ENCODE assay signal across 1 cellular context in genomic region chrX:130902783-130903613, GRCh38.
TF ChIP-seq lines count a peak whose summit lies in the region.

A gene with protein sequence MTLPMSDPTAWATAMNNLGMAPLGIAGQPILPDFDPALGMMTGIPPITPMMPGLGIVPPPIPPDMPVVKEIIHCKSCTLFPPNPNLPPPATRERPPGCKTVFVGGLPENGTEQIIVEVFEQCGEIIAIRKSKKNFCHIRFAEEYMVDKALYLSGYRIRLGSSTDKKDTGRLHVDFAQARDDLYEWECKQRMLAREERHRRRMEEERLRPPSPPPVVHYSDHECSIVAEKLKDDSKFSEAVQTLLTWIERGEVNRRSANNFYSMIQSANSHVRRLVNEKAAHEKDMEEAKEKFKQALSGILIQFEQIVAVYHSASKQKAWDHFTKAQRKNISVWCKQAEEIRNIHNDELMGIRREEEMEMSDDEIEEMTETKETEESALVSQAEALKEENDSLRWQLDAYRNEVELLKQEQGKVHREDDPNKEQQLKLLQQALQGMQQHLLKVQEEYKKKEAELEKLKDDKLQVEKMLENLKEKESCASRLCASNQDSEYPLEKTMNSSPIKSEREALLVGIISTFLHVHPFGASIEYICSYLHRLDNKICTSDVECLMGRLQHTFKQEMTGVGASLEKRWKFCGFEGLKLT (minus strand): TSS chrX:130903209. CDS start chrX:130703216, 199,993 bp downstream.

TF ChIP-seq in HepG2, 621 proteins besides CTCF, POLR2A, EP300 and RAD21 (continued from another document and continues in another):
- TF ChIP-seq, protein P1, sequence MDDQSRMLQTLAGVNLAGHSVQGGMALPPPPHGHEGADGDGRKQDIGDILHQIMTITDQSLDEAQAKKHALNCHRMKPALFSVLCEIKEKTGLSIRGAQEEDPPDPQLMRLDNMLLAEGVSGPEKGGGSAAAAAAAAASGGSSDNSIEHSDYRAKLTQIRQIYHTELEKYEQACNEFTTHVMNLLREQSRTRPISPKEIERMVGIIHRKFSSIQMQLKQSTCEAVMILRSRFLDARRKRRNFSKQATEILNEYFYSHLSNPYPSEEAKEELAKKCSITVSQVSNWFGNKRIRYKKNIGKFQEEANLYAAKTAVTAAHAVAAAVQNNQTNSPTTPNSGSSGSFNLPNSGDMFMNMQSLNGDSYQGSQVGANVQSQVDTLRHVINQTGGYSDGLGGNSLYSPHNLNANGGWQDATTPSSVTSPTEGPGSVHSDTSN (CRISPR knock-in tag; IDR thresholded peaks at IDR 0.05; ENCODE audit: borderline replicate concordance), result no peak
- TF ChIP-seq REST (IDR thresholded peaks at IDR 0.05; ENCODE audit: borderline replicate concordance in 1 of 2, low read depth in 1 of 2, low read length in 2 of 2) (no peak), CERS6 (CRISPR knock-in tag; IDR thresholded peaks at IDR 0.05) (no peak), AGO2 (optimal IDR thresholded peaks at IDR 0.05; ENCODE audit: low read depth, low read length) (peak; percentile 28), ZBTB3 (CRISPR knock-in tag; IDR thresholded peaks at IDR 0.05; ENCODE audit: borderline replicate concordance, low read depth) (no peak), RXRB (CRISPR knock-in tag; IDR thresholded peaks at IDR 0.05; ENCODE audit: borderline replicate concordance) (no peak; the same call in 1 of the 2 replicates), ZNF720 (CRISPR knock-in tag; IDR thresholded peaks at IDR 0.05) (no peak), NONO (IDR thresholded peaks at IDR 0.05) (no peak), NONO (CRISPR knock-in tag; conservative IDR thresholded peaks at IDR 0.05) (no peak), U2AF1 (optimal IDR thresholded peaks at IDR 0.05; ENCODE audit: low read depth, low read length) (no peak), RFXANK (CRISPR knock-in tag; IDR thresholded peaks at IDR 0.05) (no peak), KLF6 (CRISPR knock-in tag; IDR thresholded peaks at IDR 0.05) (no peak), EHMT2 (IDR thresholded peaks at IDR 0.05; ENCODE audit: borderline replicate concordance, low read depth, low read length) (no peak), MTA3 (CRISPR knock-in tag; IDR thresholded peaks at IDR 0.05) (no peak), PITX1 (CRISPR knock-in tag; IDR thresholded peaks at IDR 0.05) (no peak), TOPORS (CRISPR knock-in tag; IDR thresholded peaks at IDR 0.05) (no peak), MTA1 (CRISPR knock-in tag; IDR thresholded peaks at IDR 0.05; ENCODE audit: borderline replicate concordance) (no peak), BORCS8-MEF2B (CRISPR knock-in tag; IDR thresholded peaks at IDR 0.05) (0 out of 2 replicates have a peak, but pooled peaks have one; percentile 24), ZNF326 (CRISPR knock-in tag; IDR thresholded peaks at IDR 0.05; ENCODE audit: borderline replicate concordance) (no peak), NAIF1 (CRISPR knock-in tag; IDR thresholded peaks at IDR 0.05; ENCODE audit: borderline replicate concordance) (no peak), MEF2D (CRISPR knock-in tag; IDR thresholded peaks at IDR 0.05) (peak; percentile 30; the same call in 1 of the 2 replicates), HMGA1 (CRISPR knock-in tag; conservative IDR thresholded peaks at IDR 0.05) (no peak), ZNF598 (CRISPR knock-in tag; IDR thresholded peaks at IDR 0.05; ENCODE audit: borderline replicate concordance) (no peak), ZNF607 (CRISPR knock-in tag; IDR thresholded peaks at IDR 0.05; ENCODE audit: borderline replicate concordance) (no peak), ZNF878 (CRISPR knock-in tag; IDR thresholded peaks at IDR 0.05) (no peak), ZNF383 (CRISPR knock-in tag; IDR thresholded peaks at IDR 0.05; ENCODE audit: borderline replicate concordance) (no peak), HOXA5 (CRISPR knock-in tag; IDR thresholded peaks at IDR 0.05) (peak; percentile 23; the same call in 1 of the 2 replicates), ASH2L (IDR thresholded peaks at IDR 0.05; ENCODE audit: insufficient read length, low read depth, low read length) (peak; percentile 60), U2AF2 (IDR thresholded peaks at IDR 0.05; ENCODE audit: low read depth, low read length) (no peak), TAF1 (CRISPR knock-in tag; IDR thresholded peaks at IDR 0.05) (peak; percentile 60; the same call in 1 of the 2 replicates), YEATS4 (CRISPR knock-in tag; IDR thresholded peaks at IDR 0.05; ENCODE audit: borderline replicate concordance) (peak; percentile 69), ZNF883 (CRISPR knock-in tag; IDR thresholded peaks at IDR 0.05; ENCODE audit: not compliant biosample characterization) (peak; percentile 28), DMAP1 (CRISPR knock-in tag; IDR thresholded peaks at IDR 0.05) (peak; percentile 60; the same call in 1 of the 2 replicates), XRCC5 (optimal IDR thresholded peaks at IDR 0.05; ENCODE audit: low read length) (no peak), BHLHE40 (IDR thresholded peaks at IDR 0.05; ENCODE audit: low read length) (no peak), GZF1 (CRISPR knock-in tag; IDR thresholded peaks at IDR 0.05) (no peak), HOXA3 (CRISPR knock-in tag; IDR thresholded peaks at IDR 0.05) (peak; percentile 49; the same call in 1 of the 2 replicates), DNMT3B (CRISPR knock-in tag; conservative IDR thresholded peaks at IDR 0.05) (0 out of 2 replicates have a peak, but pooled peaks have one; percentile 31), ZNF30 (CRISPR knock-in tag; IDR thresholded peaks at IDR 0.05) (no peak)
- TF ChIP-seq, protein P2, sequence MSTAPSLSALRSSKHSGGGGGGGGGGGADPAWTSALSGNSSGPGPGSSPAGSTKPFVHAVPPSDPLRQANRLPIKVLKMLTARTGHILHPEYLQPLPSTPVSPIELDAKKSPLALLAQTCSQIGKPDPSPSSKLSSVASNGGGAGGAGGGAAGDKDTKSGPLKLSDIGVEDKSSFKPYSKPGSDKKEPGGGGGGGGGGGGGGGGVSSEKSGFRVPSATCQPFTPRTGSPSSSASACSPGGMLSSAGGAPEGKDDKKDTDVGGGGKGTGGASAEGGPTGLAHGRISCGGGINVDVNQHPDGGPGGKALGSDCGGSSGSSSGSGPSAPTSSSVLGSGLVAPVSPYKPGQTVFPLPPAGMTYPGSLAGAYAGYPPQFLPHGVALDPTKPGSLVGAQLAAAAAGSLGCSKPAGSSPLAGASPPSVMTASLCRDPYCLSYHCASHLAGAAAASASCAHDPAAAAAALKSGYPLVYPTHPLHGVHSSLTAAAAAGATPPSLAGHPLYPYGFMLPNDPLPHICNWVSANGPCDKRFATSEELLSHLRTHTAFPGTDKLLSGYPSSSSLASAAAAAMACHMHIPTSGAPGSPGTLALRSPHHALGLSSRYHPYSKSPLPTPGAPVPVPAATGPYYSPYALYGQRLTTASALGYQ (CRISPR knock-in tag; IDR thresholded peaks at IDR 0.05), result no peak
- TF ChIP-seq, protein P3, sequence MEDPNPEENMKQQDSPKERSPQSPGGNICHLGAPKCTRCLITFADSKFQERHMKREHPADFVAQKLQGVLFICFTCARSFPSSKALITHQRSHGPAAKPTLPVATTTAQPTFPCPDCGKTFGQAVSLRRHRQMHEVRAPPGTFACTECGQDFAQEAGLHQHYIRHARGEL (CRISPR knock-in tag; IDR thresholded peaks at IDR 0.05), result no peak
- TF ChIP-seq, protein P4, sequence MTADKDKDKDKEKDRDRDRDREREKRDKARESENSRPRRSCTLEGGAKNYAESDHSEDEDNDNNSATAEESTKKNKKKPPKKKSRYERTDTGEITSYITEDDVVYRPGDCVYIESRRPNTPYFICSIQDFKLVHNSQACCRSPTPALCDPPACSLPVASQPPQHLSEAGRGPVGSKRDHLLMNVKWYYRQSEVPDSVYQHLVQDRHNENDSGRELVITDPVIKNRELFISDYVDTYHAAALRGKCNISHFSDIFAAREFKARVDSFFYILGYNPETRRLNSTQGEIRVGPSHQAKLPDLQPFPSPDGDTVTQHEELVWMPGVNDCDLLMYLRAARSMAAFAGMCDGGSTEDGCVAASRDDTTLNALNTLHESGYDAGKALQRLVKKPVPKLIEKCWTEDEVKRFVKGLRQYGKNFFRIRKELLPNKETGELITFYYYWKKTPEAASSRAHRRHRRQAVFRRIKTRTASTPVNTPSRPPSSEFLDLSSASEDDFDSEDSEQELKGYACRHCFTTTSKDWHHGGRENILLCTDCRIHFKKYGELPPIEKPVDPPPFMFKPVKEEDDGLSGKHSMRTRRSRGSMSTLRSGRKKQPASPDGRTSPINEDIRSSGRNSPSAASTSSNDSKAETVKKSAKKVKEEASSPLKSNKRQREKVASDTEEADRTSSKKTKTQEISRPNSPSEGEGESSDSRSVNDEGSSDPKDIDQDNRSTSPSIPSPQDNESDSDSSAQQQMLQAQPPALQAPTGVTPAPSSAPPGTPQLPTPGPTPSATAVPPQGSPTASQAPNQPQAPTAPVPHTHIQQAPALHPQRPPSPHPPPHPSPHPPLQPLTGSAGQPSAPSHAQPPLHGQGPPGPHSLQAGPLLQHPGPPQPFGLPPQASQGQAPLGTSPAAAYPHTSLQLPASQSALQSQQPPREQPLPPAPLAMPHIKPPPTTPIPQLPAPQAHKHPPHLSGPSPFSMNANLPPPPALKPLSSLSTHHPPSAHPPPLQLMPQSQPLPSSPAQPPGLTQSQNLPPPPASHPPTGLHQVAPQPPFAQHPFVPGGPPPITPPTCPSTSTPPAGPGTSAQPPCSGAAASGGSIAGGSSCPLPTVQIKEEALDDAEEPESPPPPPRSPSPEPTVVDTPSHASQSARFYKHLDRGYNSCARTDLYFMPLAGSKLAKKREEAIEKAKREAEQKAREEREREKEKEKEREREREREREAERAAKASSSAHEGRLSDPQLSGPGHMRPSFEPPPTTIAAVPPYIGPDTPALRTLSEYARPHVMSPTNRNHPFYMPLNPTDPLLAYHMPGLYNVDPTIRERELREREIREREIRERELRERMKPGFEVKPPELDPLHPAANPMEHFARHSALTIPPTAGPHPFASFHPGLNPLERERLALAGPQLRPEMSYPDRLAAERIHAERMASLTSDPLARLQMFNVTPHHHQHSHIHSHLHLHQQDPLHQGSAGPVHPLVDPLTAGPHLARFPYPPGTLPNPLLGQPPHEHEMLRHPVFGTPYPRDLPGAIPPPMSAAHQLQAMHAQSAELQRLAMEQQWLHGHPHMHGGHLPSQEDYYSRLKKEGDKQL (CRISPR knock-in tag; IDR thresholded peaks at IDR 0.05; ENCODE audit: low read depth), result no peak
- TF ChIP-seq, protein P5, sequence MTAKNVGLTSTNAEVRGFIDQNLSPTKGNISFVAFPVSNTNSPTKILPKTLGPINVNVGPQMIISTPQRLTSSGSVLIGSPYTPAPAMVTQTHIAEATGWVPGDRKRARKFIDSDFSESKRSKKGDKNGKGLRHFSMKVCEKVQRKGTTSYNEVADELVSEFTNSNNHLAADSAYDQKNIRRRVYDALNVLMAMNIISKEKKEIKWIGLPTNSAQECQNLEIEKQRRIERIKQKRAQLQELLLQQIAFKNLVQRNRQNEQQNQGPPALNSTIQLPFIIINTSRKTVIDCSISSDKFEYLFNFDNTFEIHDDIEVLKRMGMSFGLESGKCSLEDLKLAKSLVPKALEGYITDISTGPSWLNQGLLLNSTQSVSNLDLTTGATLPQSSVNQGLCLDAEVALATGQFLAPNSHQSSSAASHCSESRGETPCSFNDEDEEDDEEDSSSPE (CRISPR knock-in tag; IDR thresholded peaks at IDR 0.05), result no peak
- TF ChIP-seq, protein P6, sequence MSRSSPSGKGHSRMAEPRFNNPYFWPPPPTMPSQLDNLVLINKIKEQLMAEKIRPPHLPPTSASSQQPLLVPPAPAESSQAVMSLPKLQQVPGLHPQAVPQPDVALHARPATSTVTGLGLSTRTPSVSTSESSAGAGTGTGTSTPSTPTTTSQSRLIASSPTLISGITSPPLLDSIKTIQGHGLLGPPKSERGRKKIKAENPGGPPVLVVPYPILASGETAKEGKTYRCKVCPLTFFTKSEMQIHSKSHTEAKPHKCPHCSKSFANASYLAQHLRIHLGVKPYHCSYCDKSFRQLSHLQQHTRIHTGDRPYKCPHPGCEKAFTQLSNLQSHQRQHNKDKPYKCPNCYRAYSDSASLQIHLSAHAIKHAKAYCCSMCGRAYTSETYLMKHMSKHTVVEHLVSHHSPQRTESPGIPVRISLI (CRISPR knock-in tag; IDR thresholded peaks at IDR 0.05; ENCODE audit: borderline replicate concordance), result peak; percentile 83
- TF ChIP-seq, protein P7, sequence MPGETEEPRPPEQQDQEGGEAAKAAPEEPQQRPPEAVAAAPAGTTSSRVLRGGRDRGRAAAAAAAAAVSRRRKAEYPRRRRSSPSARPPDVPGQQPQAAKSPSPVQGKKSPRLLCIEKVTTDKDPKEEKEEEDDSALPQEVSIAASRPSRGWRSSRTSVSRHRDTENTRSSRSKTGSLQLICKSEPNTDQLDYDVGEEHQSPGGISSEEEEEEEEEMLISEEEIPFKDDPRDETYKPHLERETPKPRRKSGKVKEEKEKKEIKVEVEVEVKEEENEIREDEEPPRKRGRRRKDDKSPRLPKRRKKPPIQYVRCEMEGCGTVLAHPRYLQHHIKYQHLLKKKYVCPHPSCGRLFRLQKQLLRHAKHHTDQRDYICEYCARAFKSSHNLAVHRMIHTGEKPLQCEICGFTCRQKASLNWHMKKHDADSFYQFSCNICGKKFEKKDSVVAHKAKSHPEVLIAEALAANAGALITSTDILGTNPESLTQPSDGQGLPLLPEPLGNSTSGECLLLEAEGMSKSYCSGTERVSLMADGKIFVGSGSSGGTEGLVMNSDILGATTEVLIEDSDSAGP (CRISPR knock-in tag; IDR thresholded peaks at IDR 0.05; ENCODE audit: borderline replicate concordance), result peak; percentile 40; the same call in 1 of the 2 replicates
